In the genomic region with DNA sequence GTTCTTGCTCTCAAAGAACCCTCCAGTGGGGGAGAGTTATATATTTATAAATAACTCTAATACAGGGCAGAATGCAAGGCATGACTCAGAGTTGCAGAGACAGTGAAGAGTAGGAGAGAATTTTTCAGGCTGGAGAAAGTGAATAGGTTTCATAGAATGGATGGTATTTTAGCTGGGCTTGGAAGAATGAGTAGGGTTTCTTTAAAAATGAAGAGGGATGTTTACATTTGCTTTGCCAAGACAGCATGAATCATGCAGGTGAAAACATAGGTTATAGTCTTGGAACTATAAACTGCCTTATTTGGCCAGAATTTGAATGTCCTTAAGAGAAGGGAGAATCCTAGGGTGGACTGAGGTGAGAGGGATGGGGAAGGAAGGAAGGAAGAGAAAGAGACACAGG, we compare ENCODE assay signal across 26 cellular contexts.
DNase-seq lines count a peak whose midpoint lies in the region; ATAC-seq and TF ChIP-seq lines count a peak whose summit lies in the region.
"Had no signal": no experiment of that assay in that cellular context is flagged by ENCODE, and none has a peak within 500 bp of the region (broad histone marks: within the 10 kb centered on the region; RNA-seq: fewer than 3 reads in every experiment).

No MANE protein-coding gene starts in this region.

- no peak overlapping the region for H4K8ac ChIP-seq in trophoblast cell (ENCODE audit: low read depth, low read length)

- H4K12ac ChIP-seq in trophoblast cell (ENCODE audit: low read depth, low read length), result no peak overlapping the region

- no peak overlapping the region for H2AK5ac ChIP-seq in trophoblast cell (ENCODE audit: low read length)

- dilution Hi-C loops in mammary epithelial cell (cut with HindIII; ENCODE audit: low sequenced_read_pairs), result no loop called here

- peaks cover 13% of the 10 kb centered on the region for H3K4me1 ChIP-seq in mammary epithelial cell (ENCODE audit: insufficient read depth, low read length)
- no peaks in the 10 kb centered on the region for H3K4me1 ChIP-seq in trophoblast cell (ENCODE audit: control insufficient read depth in 1 of 2, insufficient read depth in 2 of 2, low read length in 2 of 2)
- no peaks in the 10 kb centered on the region for H3K4me1 ChIP-seq in ascending aorta
- H3K4me1 ChIP-seq: right atrium auricular region, thyroid gland had no signal

- POLR2A ChIA-PET in activated CD8-positive, alpha-beta T cell treated with anti-CD3 and anti-CD28 coated beads, Interleukin-2, amount 10 ng/mL, durations not matched to agents 7 days and 5 days (lab: Charles Lee), result no interaction called here

- no peaks in the 10 kb centered on the region for H3K36me3 ChIP-seq in mammary epithelial cell (ENCODE audit: insufficient read depth, low read length)
- H3K36me3 ChIP-seq in trophoblast cell (ENCODE audit: control insufficient read depth in 1 of 2, insufficient read depth in 2 of 2, low read length in 2 of 2), result no peaks in the 10 kb centered on the region
- peaks cover 4% of the 10 kb centered on the region in 2 donors for H3K36me3 ChIP-seq in ascending aorta
- H3K36me3 ChIP-seq: right atrium auricular region, thyroid gland had no signal

- no peaks in the 10 kb centered on the region for H3K9me3 Mint-ChIP-seq in activated CD8-positive, alpha-beta T cell treated with anti-CD3 and anti-CD28 coated beads, Interleukin-2, amount 10 ng/mL, durations not matched to agents 7 days and 5 days (ENCODE audit: insufficient read depth)
- H3K9me3 Mint-ChIP-seq: activated naive CD4-positive, alpha-beta T cell treated with anti-CD3 and anti-CD28 coated beads, Interleukin-2, amount 10 ng/mL, durations not matched to agents 7 days and 5 days; activated T-cell treated with anti-CD3 and anti-CD28 coated beads, Interleukin-2, amount 50 U/mL, for 72 hours; naive thymus-derived CD4-positive, alpha-beta T cell; stimulated activated naive CD8-positive, alpha-beta T cell treated with anti-CD3 and anti-CD28 coated beads, Interleukin-15, Interleukin-2, amounts not matched to agents 100 ng/mL and 50 ng/mL, for 24 hours had no signal

- TF ChIP-seq CTCF in mammary epithelial cell (conservative IDR thresholded peaks at IDR 0.05 in 1 of 2, IDR thresholded peaks at IDR 0.05 in 1 of 2; ENCODE audit: extremely low read depth in 1 of 2, insufficient read depth in 1 of 2, low read depth in 1 of 2, low read length in 2 of 2) (no peak), ascending aorta (IDR thresholded peaks at IDR 0.05) (no peak)

- H3K36me3 Mint-ChIP-seq in activated CD8-positive, alpha-beta T cell treated with anti-CD3 and anti-CD28 coated beads, Interleukin-2, amount 10 ng/mL, durations not matched to agents 7 days and 5 days (ENCODE audit: low read depth), result no peaks in the 10 kb centered on the region
- H3K36me3 Mint-ChIP-seq: activated naive CD4-positive, alpha-beta T cell treated with anti-CD3 and anti-CD28 coated beads, Interleukin-2, amount 10 ng/mL, durations not matched to agents 7 days and 5 days; naive thymus-derived CD4-positive, alpha-beta T cell had no signal

- H3K4me3 Mint-ChIP-seq in activated CD8-positive, alpha-beta T cell treated with anti-CD3 and anti-CD28 coated beads, Interleukin-2, amount 10 ng/mL, durations not matched to agents 7 days and 5 days, result no peak overlapping the region
- H3K4me3 Mint-ChIP-seq: activated CD4-positive, alpha-beta T cell treated with anti-CD3 and anti-CD28 coated beads for 36 hours; activated naive CD4-positive, alpha-beta T cell treated with anti-CD3 and anti-CD28 coated beads, Interleukin-2, amount 10 ng/mL, durations not matched to agents 7 days and 5 days; activated T-cell treated with anti-CD3 and anti-CD28 coated beads, Interleukin-2, amount 50 U/mL, for 72 hours; B cell; naive thymus-derived CD4-positive, alpha-beta T cell; stimulated activated naive CD8-positive, alpha-beta T cell treated with anti-CD3 and anti-CD28 coated beads, Interleukin-15, Interleukin-2, amounts not matched to agents 100 ng/mL and 50 ng/mL, for 24 hours had no signal

- in situ Hi-C loops in mammary epithelial cell (cut with MboI; ENCODE audit: low sequenced_read_pairs in 2 of 2), result loop anchor here (25.0 kb wide), 1 partner anchor 301 kb away; no protein-coding TSS in a partner anchor

- H3K9me3 ChIP-seq in mammary epithelial cell (replicated peaks; ENCODE audit: insufficient read depth, low read length), result no peaks in the 10 kb centered on the region
- H3K9me3 ChIP-seq in trophoblast cell (ENCODE audit: insufficient read depth, low read depth, low read length), result no peaks in the 10 kb centered on the region
- no peaks in the 10 kb centered on the region for H3K9me3 ChIP-seq in ascending aorta
- H3K9me3 ChIP-seq: right atrium auricular region, thyroid gland had no signal

- H3K9ac ChIP-seq in mammary epithelial cell (ENCODE audit: insufficient read depth, low read length) (no peak overlapping the region), trophoblast cell (ENCODE audit: low read length) (no peak overlapping the region)

- H3K4me2 ChIP-seq in mammary epithelial cell (ENCODE audit: insufficient read depth, low read depth, low read length), result no peak overlapping the region
- no peak overlapping the region for H3K4me2 ChIP-seq in trophoblast cell (ENCODE audit: low read length)

- H3K23ac ChIP-seq in trophoblast cell (ENCODE audit: low read length), result no peak overlapping the region

- H3K4me1 Mint-ChIP-seq in activated CD8-positive, alpha-beta T cell treated with anti-CD3 and anti-CD28 coated beads, Interleukin-2, amount 10 ng/mL, durations not matched to agents 7 days and 5 days (ENCODE audit: low read depth), result no peaks in the 10 kb centered on the region
- H3K4me1 Mint-ChIP-seq: activated CD4-positive, alpha-beta T cell treated with anti-CD3 and anti-CD28 coated beads for 36 hours; activated naive CD4-positive, alpha-beta T cell treated with anti-CD3 and anti-CD28 coated beads, Interleukin-2, amount 10 ng/mL, durations not matched to agents 7 days and 5 days; B cell; naive thymus-derived CD4-positive, alpha-beta T cell had no signal

- CTCF ChIA-PET in mammary epithelial cell (lab: Charles Lee; ENCODE audit: low non-redundant PET), result no interaction called here
- CTCF ChIA-PET in activated CD8-positive, alpha-beta T cell treated with anti-CD3 and anti-CD28 coated beads, Interleukin-2, amount 10 ng/mL, durations not matched to agents 7 days and 5 days (lab: Charles Lee), result interaction anchor here (0.7 kb wide), 1 partner anchor 322 kb away, joined by 3 read pairs; no protein-coding TSS in a partner anchor

- DNase-seq in GM04503 (ENCODE audit: low read depth), result peak; percentile 13
- DNase-seq in M059J (ENCODE audit: low read depth), result peak; percentile 65
- DNase-seq in mammary epithelial cell, result peak; percentile 70
- DNase-seq in trophoblast cell, result peak; percentile 4 to 46
- DNase-seq in activated CD8-positive, alpha-beta T cell treated with anti-CD3 and anti-CD28 coated beads, Interleukin-2, amount 10 ng/mL, durations not matched to agents 7 days and 5 days, result no peak
- no peak for DNase-seq in ascending aorta (ENCODE audit: low spot score in 2 of 2)
- no peak for DNase-seq in left lobe of liver (ENCODE audit: low spot score)
- DNase-seq: activated CD4-positive, alpha-beta T cell treated with anti-CD3 and anti-CD28 coated beads for 36 hours; activated naive CD4-positive, alpha-beta T cell treated with anti-CD3 and anti-CD28 coated beads, Interleukin-2, amount 10 ng/mL, durations not matched to agents 7 days and 5 days; activated T-cell treated with anti-CD3 and anti-CD28 coated beads, Interleukin-2, amount 50 U/mL, for 72 hours; anterior cingulate cortex; DND-41; effector CD8-positive, alpha-beta T cell; H7; kidney; mesendoderm; naive thymus-derived CD4-positive, alpha-beta T cell; NCI-H2081 treated with DMSO at 0.1 percent for 48 hours; NCI-H446; stimulated activated CD4-positive, alpha-beta T cell treated with anti-CD3 and anti-CD28 coated beads, Interleukin-12 subunit alpha, Interleukin-12 subunit beta, amount 100 ng/mL, for 4 hours; thyroid gland had no signal

- intact Hi-C loops in mammary epithelial cell (cut with micrococcal nuclease) (no loop called here), ascending aorta (cut with DNase I) (no loop called here)

- no peak overlapping the region for H2BK5ac ChIP-seq in trophoblast cell (ENCODE audit: low read depth, low read length, poor library complexity)

- H3K4me3 ChIP-seq in mammary epithelial cell (replicated peaks in 1 of 3; ENCODE audit: insufficient read depth in 1 of 3, low read depth in 2 of 3, low read length in 3 of 3) (no peak overlapping the region), trophoblast cell (ENCODE audit: low read depth, low read length) (no peak overlapping the region), ascending aorta (no peak overlapping the region)
- H3K4me3 ChIP-seq: right atrium auricular region, thyroid gland had no signal

- BruUV-seq in mammary epithelial cell (replicated peaks; lab: Mats Ljungman, UMichigan), result no TSS peak

- no peaks in the 10 kb centered on the region for H4K20me1 ChIP-seq in mammary epithelial cell (ENCODE audit: insufficient read depth, low read length)

- H4K91ac ChIP-seq in trophoblast cell (ENCODE audit: low read depth, low read length), result no peak overlapping the region

- no peak overlapping the region for H3K27ac ChIP-seq in mammary epithelial cell (ENCODE audit: insufficient read depth, low read depth, low read length)
- H3K27ac ChIP-seq in trophoblast cell (ENCODE audit: low read depth, low read length), result no peak overlapping the region
- no peak overlapping the region for H3K27ac ChIP-seq in ascending aorta
- H3K27ac ChIP-seq: right atrium auricular region, thyroid gland had no signal

- H3K27me3 ChIP-seq in mammary epithelial cell (ENCODE audit: insufficient read depth, low read length), result no peaks in the 10 kb centered on the region
- no peaks in the 10 kb centered on the region for H3K27me3 ChIP-seq in trophoblast cell (ENCODE audit: insufficient read depth, low read length)
- H3K27me3 ChIP-seq in ascending aorta, result no peaks in the 10 kb centered on the region
- H3K27me3 ChIP-seq: right atrium auricular region, thyroid gland had no signal

- H3K14ac ChIP-seq in trophoblast cell (ENCODE audit: low read length), result no peak overlapping the region

- H3K4ac ChIP-seq in trophoblast cell (ENCODE audit: low read depth, low read length), result no peak overlapping the region

- H2AFZ ChIP-seq in mammary epithelial cell (ENCODE audit: low read depth, low read length), result no peak overlapping the region
- no peak overlapping the region for H2AFZ ChIP-seq in trophoblast cell (ENCODE audit: insufficient read depth, low read length, poor library complexity)

- no peak overlapping the region for H3K27ac Mint-ChIP-seq in activated CD8-positive, alpha-beta T cell treated with anti-CD3 and anti-CD28 coated beads, Interleukin-2, amount 10 ng/mL, durations not matched to agents 7 days and 5 days
- H3K27ac Mint-ChIP-seq: activated CD4-positive, alpha-beta T cell treated with anti-CD3 and anti-CD28 coated beads for 36 hours; activated naive CD4-positive, alpha-beta T cell treated with anti-CD3 and anti-CD28 coated beads, Interleukin-2, amount 10 ng/mL, durations not matched to agents 7 days and 5 days; activated T-cell treated with anti-CD3 and anti-CD28 coated beads, Interleukin-2, amount 50 U/mL, for 72 hours; B cell; naive thymus-derived CD4-positive, alpha-beta T cell; stimulated activated naive CD8-positive, alpha-beta T cell treated with anti-CD3 and anti-CD28 coated beads, Interleukin-15, Interleukin-2, amounts not matched to agents 100 ng/mL and 50 ng/mL, for 24 hours had no signal

- H3K18ac ChIP-seq in trophoblast cell (ENCODE audit: low read length), result no peak overlapping the region

- peaks cover 8% of the 10 kb centered on the region for H3K27me3 Mint-ChIP-seq in activated CD8-positive, alpha-beta T cell treated with anti-CD3 and anti-CD28 coated beads, Interleukin-2, amount 10 ng/mL, durations not matched to agents 7 days and 5 days (ENCODE audit: low read depth)
- H3K27me3 Mint-ChIP-seq: B cell had no signal

- H2BK12ac ChIP-seq in trophoblast cell (ENCODE audit: low read length), result no peak overlapping the region

- H3K79me2 ChIP-seq in mammary epithelial cell (ENCODE audit: insufficient read depth, low read length), result no peaks in the 10 kb centered on the region
- H3K79me2 ChIP-seq in trophoblast cell (ENCODE audit: control insufficient read depth, insufficient read depth, low read length, poor library complexity), result no peaks in the 10 kb centered on the region

- ATAC-seq in activated CD8-positive, alpha-beta T cell treated with anti-CD3 and anti-CD28 coated beads, Interleukin-2, amount 10 ng/mL, durations not matched to agents 7 days and 5 days, result no peak
- ATAC-seq in HG03196 (IDR thresholded peaks at IDR 0.05; ENCODE audit: unreplicated experiment) (no peak), left lobe of liver (no peak)
- ATAC-seq: activated CD4-positive, alpha-beta T cell treated with anti-CD3 and anti-CD28 coated beads for 36 hours; activated T-cell treated with anti-CD3 and anti-CD28 coated beads, Interleukin-2, amount 50 U/mL, for 72 hours; esophagus mucosa; naive thymus-derived CD4-positive, alpha-beta T cell had no signal

- no peaks in the 10 kb centered on the region for H3K79me1 ChIP-seq in trophoblast cell (ENCODE audit: low read length)

- H2BK120ac ChIP-seq in trophoblast cell (ENCODE audit: insufficient read depth, low read length, poor library complexity), result no peak overlapping the region

Comparison
In these comparisons a context has a peak if more than half of its experiments do, and no peak if none do; other contexts are left out.
1. DNase-seq: peak in GM04503 (single experiment), M059J (single experiment), mammary epithelial cell (single experiment) and trophoblast cell (2 of 2); none in activated CD8-positive, alpha-beta T cell treated with anti-CD3 and anti-CD28 coated beads, Interleukin-2, amount 10 ng/mL, durations not matched to agents 7 days and 5 days (single experiment), ascending aorta (0 of 2) and left lobe of liver (single experiment).